20 cellular contexts compared by ENCODE assay signal in genomic region chr12:4151362-4152121, GRCh38.
DNase-seq lines count a peak whose midpoint lies in the region; ATAC-seq and TF ChIP-seq lines count a peak whose summit lies in the region.
"Had no signal": no experiment of that assay in that cellular context is flagged by ENCODE, and none has a peak within 500 bp of the region (broad histone marks: within the 10 kb centered on the region; RNA-seq: fewer than 3 reads in every experiment).

No MANE protein-coding gene starts in this region.

- peak overlapping the region; percentile 97 for H3K27ac Mint-ChIP-seq in activated CD4-positive, alpha-beta T cell treated with anti-CD3 and anti-CD28 coated beads, Interleukin-2, amount 10 ng/mL, durations not matched to agents 24 days and 14 days
- peak overlapping the region; percentile 94 for H3K27ac Mint-ChIP-seq in activated naive CD8-positive, alpha-beta T cell
- H3K27ac Mint-ChIP-seq in natural killer cell treated with Interleukin-12 subunit alpha and Interleukin-12 subunit beta and Interleukin-15 and Interleukin-18, amount 100 ng/mL, for 72 hours: peak overlapping the region; percentile 99
- no peak overlapping the region for H3K27ac Mint-ChIP-seq in HFFc6

- H3K9ac ChIP-seq in MM.1S (ENCODE audit: low read length): peak overlapping the region; percentile 23
- H3K9ac ChIP-seq: BLaER1 had no signal

- no peak for TF ChIP-seq CTCF in MM.1S (IDR thresholded peaks at IDR 0.05; ENCODE audit: low read length)
- TF ChIP-seq CTCF in HFFc6 (IDR thresholded peaks at IDR 0.05): no peak
- TF ChIP-seq CTCF in foreskin fibroblast (IDR thresholded peaks at IDR 0.05; ENCODE audit: low read depth, low read length): no peak

- H3K79me2 ChIP-seq in MM.1S (ENCODE audit: low read length): no peaks in the 10 kb centered on the region

- H3K27me3 Mint-ChIP-seq in activated CD4-positive, alpha-beta T cell treated with anti-CD3 and anti-CD28 coated beads, Interleukin-2, amount 10 ng/mL, durations not matched to agents 24 days and 14 days: no peaks in the 10 kb centered on the region
- no peaks in the 10 kb centered on the region for H3K27me3 Mint-ChIP-seq in activated naive CD8-positive, alpha-beta T cell
- no peaks in the 10 kb centered on the region for H3K27me3 Mint-ChIP-seq in natural killer cell treated with Interleukin-12 subunit alpha and Interleukin-12 subunit beta and Interleukin-15 and Interleukin-18, amount 100 ng/mL, for 72 hours
- H3K27me3 Mint-ChIP-seq in HFFc6 (ENCODE audit: insufficient read depth): peaks cover 8% of the 10 kb centered on the region

- peak overlapping the region; percentile 61 for H3K4me2 ChIP-seq in MM.1S (ENCODE audit: low read depth, low read length)
- H3K4me2 ChIP-seq: BLaER1 had no signal

- H3F3A ChIP-seq in MM.1S (ENCODE audit: insufficient read depth, low read length): peaks cover 43% of the 10 kb centered on the region

- intact Hi-C loops in activated CD4-positive, alpha-beta T cell treated with anti-CD3 and anti-CD28 coated beads, Interleukin-2, amount 10 ng/mL, durations not matched to agents 24 days and 14 days (cut with micrococcal nuclease): loop anchor here (1.0 kb wide), 2 partner anchors 8 to 9 kb away; no protein-coding TSS in a partner anchor

- H3K27me3 ChIP-seq in MM.1S (replicated peaks; ENCODE audit: insufficient read depth, low read length): no peaks in the 10 kb centered on the region
- H3K27me3 ChIP-seq: BLaER1 had no signal

- peaks cover 72% of the 10 kb centered on the region for H3K4me1 ChIP-seq in MM.1S (ENCODE audit: low read length)

- H3K4me3 Mint-ChIP-seq in activated CD4-positive, alpha-beta T cell treated with anti-CD3 and anti-CD28 coated beads, Interleukin-2, amount 10 ng/mL, durations not matched to agents 24 days and 14 days: peak overlapping the region; percentile 7
- no peak overlapping the region for H3K4me3 Mint-ChIP-seq in activated naive CD8-positive, alpha-beta T cell
- peak overlapping the region; percentile 70 for H3K4me3 Mint-ChIP-seq in natural killer cell treated with Interleukin-12 subunit alpha and Interleukin-12 subunit beta and Interleukin-15 and Interleukin-18, amount 100 ng/mL, for 72 hours
- no peak overlapping the region for H3K4me3 Mint-ChIP-seq in HFFc6

- no peak for DNase-seq in activated CD4-positive, alpha-beta T cell treated with anti-CD3 and anti-CD28 coated beads, Interleukin-2, amount 10 ng/mL, durations not matched to agents 24 days and 14 days
- DNase-seq in activated CD4-positive, alpha-beta T cell treated with anti-CD3 and anti-CD28 coated beads for 4 hours: no peak
- peak; percentile 53 for DNase-seq in MM.1S
- no peak for DNase-seq in natural killer cell treated with Interleukin-12 subunit alpha and Interleukin-12 subunit beta and Interleukin-15 and Interleukin-18, amount 100 ng/mL, for 72 hours (ENCODE audit: low spot score)
- no peak for DNase-seq in HFFc6
- no peak for DNase-seq in SHP77 (lab: John Stamatoyannopoulos, UW)
- DNase-seq in foreskin fibroblast: no peak
- DNase-seq: activated CD4-positive, alpha-beta T cell treated with anti-CD3 and anti-CD28 coated beads, Interleukin-2, amount 50 U/mL, for 4 hours; activated effector memory CD4-positive, alpha-beta T cell treated with anti-CD3 and anti-CD28 coated beads, Interleukin-2, amount 50 U/mL, for 16 hours; GDM1; NCI-H1436 treated with DMSO at 0.1 percent for 48 hours; NCI-H2171 treated with DMSO at 0.1 percent for 48 hours; NCI-H69; posterior cingulate gyrus; stimulated activated CD4-positive, alpha-beta T cell treated with anti-CD3 and anti-CD28 coated beads, Interleukin-2, amount 100 ng/mL, for 48 hours had no signal

- no peaks in the 10 kb centered on the region for H4K20me1 ChIP-seq in MM.1S (ENCODE audit: insufficient read depth, low read length)
- H4K20me1 ChIP-seq: BLaER1 had no signal

- no peaks in the 10 kb centered on the region for H3K9me3 ChIP-seq in MM.1S (replicated peaks; ENCODE audit: insufficient read depth, low read length)
- H3K9me3 ChIP-seq: thoracic aorta had no signal

- H3K4me3 ChIP-seq in MM.1S (ENCODE audit: low read length) (no peak overlapping the region; the same call in 1 of the 2 replicates), foreskin fibroblast (ENCODE audit: low read depth in 1 of 2, low read length in 2 of 2) (no peak overlapping the region)
- H3K4me3 ChIP-seq: BLaER1, lung, SK-N-MC, thoracic aorta had no signal

- peak overlapping the region; percentile 32; the same call in 1 of the 2 replicates for H2AFZ ChIP-seq in MM.1S (ENCODE audit: low read length)

- H3K4me1 Mint-ChIP-seq in activated CD4-positive, alpha-beta T cell treated with anti-CD3 and anti-CD28 coated beads, Interleukin-2, amount 10 ng/mL, durations not matched to agents 24 days and 14 days: peaks cover 84% of the 10 kb centered on the region
- peaks cover 72% of the 10 kb centered on the region for H3K4me1 Mint-ChIP-seq in activated naive CD8-positive, alpha-beta T cell (ENCODE audit: low read depth)
- H3K4me1 Mint-ChIP-seq in natural killer cell treated with Interleukin-12 subunit alpha and Interleukin-12 subunit beta and Interleukin-15 and Interleukin-18, amount 100 ng/mL, for 72 hours (ENCODE audit: low read depth in 2 of 2): peaks cover 83 to 94% of the 10 kb centered on the region in 2 donors
- H3K4me1 Mint-ChIP-seq in HFFc6 (ENCODE audit: low read depth): no peaks in the 10 kb centered on the region

- H3K36me3 ChIP-seq in MM.1S (replicated peaks; ENCODE audit: insufficient read depth, low read length): no peaks in the 10 kb centered on the region
- H3K36me3 ChIP-seq: BLaER1, thoracic aorta had no signal

- no peaks in the 10 kb centered on the region for H3K9me2 ChIP-seq in MM.1S (replicated peaks; ENCODE audit: insufficient read depth, low read length)

- H3K36me3 Mint-ChIP-seq in activated CD4-positive, alpha-beta T cell treated with anti-CD3 and anti-CD28 coated beads, Interleukin-2, amount 10 ng/mL, durations not matched to agents 24 days and 14 days (ENCODE audit: low read depth): peaks cover 15% of the 10 kb centered on the region
- H3K36me3 Mint-ChIP-seq in activated naive CD8-positive, alpha-beta T cell: peaks cover 2% of the 10 kb centered on the region
- peaks cover 12% of the 10 kb centered on the region for H3K36me3 Mint-ChIP-seq in natural killer cell treated with Interleukin-12 subunit alpha and Interleukin-12 subunit beta and Interleukin-15 and Interleukin-18, amount 100 ng/mL, for 72 hours
- H3K36me3 Mint-ChIP-seq in HFFc6 (ENCODE audit: low read depth): no peaks in the 10 kb centered on the region; the same call in 1 of the 2 replicates

- peaks cover 12% of the 10 kb centered on the region for H3K9me3 Mint-ChIP-seq in activated CD4-positive, alpha-beta T cell treated with anti-CD3 and anti-CD28 coated beads, Interleukin-2, amount 10 ng/mL, durations not matched to agents 24 days and 14 days
- no peaks in the 10 kb centered on the region for H3K9me3 Mint-ChIP-seq in activated naive CD8-positive, alpha-beta T cell (ENCODE audit: low read depth)
- H3K9me3 Mint-ChIP-seq in natural killer cell treated with Interleukin-12 subunit alpha and Interleukin-12 subunit beta and Interleukin-15 and Interleukin-18, amount 100 ng/mL, for 72 hours: peaks cover 3% of the 10 kb centered on the region
- peaks cover 24% of the 10 kb centered on the region for H3K9me3 Mint-ChIP-seq in HFFc6

- no peak for ATAC-seq in natural killer cell treated with Interleukin-12 subunit alpha and Interleukin-12 subunit beta and Interleukin-15 and Interleukin-18, amount 100 ng/mL, for 72 hours

- H3K27ac ChIP-seq in MM.1S (ENCODE audit: low read length): peak overlapping the region; percentile 87
- H3K27ac ChIP-seq: BLaER1, SK-N-MC, thoracic aorta had no signal

Comparison
In these comparisons a context has a peak if more than half of its experiments do, and no peak if none do; other contexts are left out.
1. H3K4me3 Mint-ChIP-seq: peak in activated CD4-positive, alpha-beta T cell treated with anti-CD3 and anti-CD28 coated beads, Interleukin-2, amount 10 ng/mL, durations not matched to agents 24 days and 14 days (single experiment) and natural killer cell treated with Interleukin-12 subunit alpha and Interleukin-12 subunit beta and Interleukin-15 and Interleukin-18, amount 100 ng/mL, for 72 hours (single experiment); none in activated naive CD8-positive, alpha-beta T cell (single experiment) and HFFc6 (single experiment).